8 cellular contexts compared by ENCODE assay signal in genomic region chr7:73578342-73579124, GRCh38.
A peak's percentile ranks its signal among the peaks of the same experiment; 100 is the strongest.
DNase-seq lines count a peak whose midpoint lies in the region; ATAC-seq lines count a peak whose summit lies in the region.

Gene TBL2, minus strand, starts transcription at chr7:73578579. Its CDS starts 30 bp downstream, at chr7:73578549.

- ATAC-seq in GM19468 (IDR thresholded peaks at IDR 0.05; ENCODE audit: extremely low read depth, unreplicated experiment): peak; percentile 94

- DNase-seq in COLO829 (ENCODE audit: low spot score): peak; percentile 100
- peak; percentile 96 for DNase-seq in HS-5 (ENCODE audit: low read depth)
- DNase-seq in NK-92 treated with Interleukin-12 subunit alpha and Interleukin-12 subunit beta, amount 100 ng/mL, for 24 hours (lab: John Stamatoyannopoulos, UW): peak; percentile 100
- peak; percentile 99 for DNase-seq in activated CD8-positive, alpha-beta memory T cell treated with anti-CD3 and anti-CD28 coated beads for 24 hours
- peak; percentile 100 for DNase-seq in effector CD8-positive, alpha-beta T cell (lab: John Stamatoyannopoulos, UW)
- peak; percentile 99 for DNase-seq in medulla oblongata (ENCODE audit: extremely low spot score)
- peak; percentile 97 for DNase-seq in stimulated activated CD8-positive, alpha-beta memory T cell treated with anti-CD3 and anti-CD28 coated beads, Interleukin-12 subunit alpha, Interleukin-12 subunit beta, amount 100 ng/mL, for 1 hour (ENCODE audit: low read depth)

Comparison
In these comparisons a context has a peak if more than half of its experiments do, and no peak if none do; other contexts are left out.
1. Peak in every context shown above with its lines: DNase-seq and ATAC-seq.